ENCODE assay signal across 27 cellular contexts in genomic region chr12:11893998-11894397, GRCh38.
DNase-seq lines count a peak whose midpoint lies in the region; ATAC-seq, FAIRE-seq and TF ChIP-seq lines count a peak whose summit lies in the region.
"Had no signal": no experiment of that assay in that cellular context is flagged by ENCODE, and none has a peak within 500 bp of the region (broad histone marks: within the 10 kb centered on the region; RNA-seq: fewer than 3 reads in every experiment).

No MANE protein-coding gene starts in this region.

- TF ChIP-seq CTCF in GM23338 (conservative IDR thresholded peaks at IDR 0.05; ENCODE audit: low read depth in 2 of 2) (no peak), osteoblast (IDR thresholded peaks at IDR 0.05; ENCODE audit: extremely low read depth, low read depth, low read length) (no peak)

- no peak overlapping the region for H3K4me3 Mint-ChIP-seq in GM23338
- H3K4me3 Mint-ChIP-seq: CD4-positive, alpha-beta T cell had no signal

- FAIRE-seq in GM19239 (lab: Jason Lieb, UNC), result peak; percentile 75
- FAIRE-seq: H1 had no signal

- H3K4me1 ChIP-seq in BLaER1 (peaks cover 72% of the 10 kb centered on the region), GM23338 (ENCODE audit: insufficient read depth) (0 out of 2 replicates have a peak, but pooled peaks cover 3% of the 10 kb centered on the region), osteoblast (ENCODE audit: insufficient read depth, low read length) (no peaks in the 10 kb centered on the region)
- H3K4me1 ChIP-seq: SJSA1 had no signal

- H3K36me3 ChIP-seq in BLaER1 (peaks cover 41% of the 10 kb centered on the region), GM23338 (ENCODE audit: insufficient read depth) (no peaks in the 10 kb centered on the region; the same call in 1 of the 2 replicates), osteoblast (ENCODE audit: insufficient read depth, low read length) (peaks cover 20% of the 10 kb centered on the region)

- H3K9me3 Mint-ChIP-seq in GM23338, result no peaks in the 10 kb centered on the region
- H3K9me3 Mint-ChIP-seq: CD4-positive, alpha-beta T cell had no signal

- peaks cover 5% of the 10 kb centered on the region for H3K27me3 Mint-ChIP-seq in GM23338 (ENCODE audit: insufficient read depth, low read depth, poor library complexity)
- H3K27me3 Mint-ChIP-seq: CD4-positive, alpha-beta T cell had no signal

- DNase-seq in GM19239 (ENCODE audit: insufficient read length, low spot score) (no peak), NCI-H82 treated with DMSO at 0.1 percent for 48 hours (lab: John Stamatoyannopoulos, UW; ENCODE audit: unreplicated experiment) (peak; percentile 39), DMS 273 treated with DMSO at 0.1 percent for 48 hours (lab: John Stamatoyannopoulos, UW) (no peak), nucleus accumbens (lab: John Stamatoyannopoulos, UW) (no peak), GM23338 (ENCODE audit: low spot score) (no peak), osteoblast (ENCODE audit: insufficient read length, low spot score, missing footprints) (no peak)
- DNase-seq: 8988T; ACHN; Caco-2; CD4-positive, alpha-beta T cell; DMS79 treated with DMSO at 0.1 percent for 48 hours; HCEC 1CT; IMR-90; KG1; NCI-H1092 treated with DMSO at 0.1 percent for 48 hours; NCI-H1436; NCI-H187; NCI-H2081 treated with DMSO at 0.1 percent for 48 hours; NCI-H2171; NCI-H226; NCI-H510A; Right ventricle myocardium superior; RPMI8226 had no signal

- no peaks in the 10 kb centered on the region for H3F3A ChIP-seq in GM23338 (replicated peaks; ENCODE audit: low read depth)

- H3K9me3 ChIP-seq in BLaER1 (no peaks in the 10 kb centered on the region), osteoblast (ENCODE audit: low read depth, low read length) (no peaks in the 10 kb centered on the region)
- H3K9me3 ChIP-seq: Caco-2, SJSA1 had no signal

- H3K4me1 Mint-ChIP-seq in GM23338, result peaks cover 11% of the 10 kb centered on the region

- H4K20me1 ChIP-seq in BLaER1, result no peaks in the 10 kb centered on the region
- no peaks in the 10 kb centered on the region for H4K20me1 ChIP-seq in GM23338 (replicated peaks; ENCODE audit: insufficient read depth)
- H4K20me1 ChIP-seq in osteoblast (ENCODE audit: insufficient read depth, low read length), result no peaks in the 10 kb centered on the region

- H3K9me2 ChIP-seq in GM23338 (ENCODE audit: insufficient read depth), result peaks cover 7% of the 10 kb centered on the region

- peak; percentile 80 for ATAC-seq in esophagus mucosa
- ATAC-seq in GM23338, result no peak

- H3K4me3 ChIP-seq in BLaER1 (no peak overlapping the region), GM23338 (no peak overlapping the region), osteoblast (ENCODE audit: insufficient read depth, low read length) (no peak overlapping the region)
- H3K4me3 ChIP-seq: SJSA1 had no signal

- no peaks in the 10 kb centered on the region for H3K79me2 ChIP-seq in GM23338 (replicated peaks; ENCODE audit: insufficient read depth)
- H3K79me2 ChIP-seq in osteoblast (ENCODE audit: insufficient read depth, low read length), result no peaks in the 10 kb centered on the region

- H3K4me2 ChIP-seq in BLaER1 (peak overlapping the region; percentile 90), GM23338 (no peak overlapping the region), osteoblast (ENCODE audit: insufficient read depth, low read length) (no peak overlapping the region)

- H3K27ac Mint-ChIP-seq in GM23338, result no peak overlapping the region
- H3K27ac Mint-ChIP-seq: CD4-positive, alpha-beta T cell had no signal

- H3K27ac ChIP-seq in BLaER1 (peak overlapping the region; percentile 77), GM23338 (ENCODE audit: low read depth) (no peak overlapping the region), osteoblast (ENCODE audit: low read depth, low read length) (no peak overlapping the region)
- H3K27ac ChIP-seq: SJSA1 had no signal

- H3K36me3 Mint-ChIP-seq in GM23338 (ENCODE audit: low read depth), result peaks cover 3% of the 10 kb centered on the region; the same call in 2 of the 3 replicates

- no peak overlapping the region for H2AFZ ChIP-seq in GM23338
- no peak overlapping the region for H2AFZ ChIP-seq in osteoblast (ENCODE audit: low read length)

- H3K27me3 ChIP-seq in BLaER1 (no peaks in the 10 kb centered on the region), GM23338 (ENCODE audit: insufficient read depth) (no peaks in the 10 kb centered on the region), osteoblast (ENCODE audit: insufficient read depth, low read length) (no peaks in the 10 kb centered on the region)
- H3K27me3 ChIP-seq: SJSA1 had no signal

- no peak overlapping the region for H3K9ac ChIP-seq in BLaER1

TF ChIP-seq in GM23338, 12 proteins besides CTCF, POLR2A, EP300 and RAD21:
- TF ChIP-seq ZNF331 (CRISPR knock-in tag; IDR thresholded peaks at IDR 0.05; ENCODE audit: low read depth) (no peak), NANOG (IDR thresholded peaks at IDR 0.05; ENCODE audit: borderline replicate concordance) (no peak), EZH2 (IDR thresholded peaks at IDR 0.05; ENCODE audit: low read depth, unreplicated experiment) (no peak), POLR2AphosphoS5 (IDR thresholded peaks at IDR 0.05; ENCODE audit: low read depth) (no peak), ETS1 (IDR thresholded peaks at IDR 0.05) (no peak)
